Comparison of ENCODE assay signal across 8 cellular contexts in the genomic region with DNA sequence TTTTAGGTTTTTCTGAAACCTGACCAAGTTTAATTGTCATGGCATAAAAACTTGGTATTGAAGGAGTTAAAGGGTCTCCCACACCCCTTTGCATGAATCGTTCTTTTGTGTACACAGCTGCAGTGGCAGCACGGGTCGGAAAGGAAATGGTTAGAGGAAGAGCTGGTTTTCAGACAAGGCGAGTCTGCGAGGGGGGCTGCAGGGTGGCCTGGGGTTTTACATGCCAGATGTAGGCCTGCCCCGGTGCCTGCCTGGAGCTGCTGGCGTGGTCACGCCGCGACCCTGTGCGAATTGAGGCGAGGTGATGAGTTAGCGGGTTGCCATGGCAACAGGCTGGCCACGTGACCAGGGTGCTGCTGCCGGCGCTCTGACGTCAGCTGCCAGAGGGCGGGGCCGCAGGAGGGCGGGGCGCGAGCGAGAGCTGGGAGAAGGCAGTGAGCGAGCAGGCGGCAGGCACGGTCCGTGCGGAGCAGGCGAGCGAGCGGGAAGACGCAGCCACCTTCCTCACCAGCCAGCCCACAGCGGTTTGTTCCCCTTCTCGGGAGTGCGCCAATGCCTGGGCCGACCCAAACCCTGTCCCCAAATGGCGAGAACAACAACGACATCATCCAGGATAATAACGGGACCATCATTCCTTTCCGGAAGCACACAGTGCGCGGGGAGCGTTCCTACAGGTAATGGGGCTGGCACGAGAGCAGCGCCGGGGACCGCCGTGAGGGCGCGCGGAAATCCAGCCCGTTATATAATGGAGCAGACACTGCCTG.
DNase-seq lines count a peak whose midpoint lies in the region; FAIRE-seq and TF ChIP-seq lines count a peak whose summit lies in the region.

MAPRE2 (plus strand) TSS at position 426 of the 764 bp plus-strand sequence; CDS start at position 553, 127 bp downstream.

- H3K9me2 ChIP-seq in Loucy (replicated peaks; ENCODE audit: low read depth, low read length): no peaks in the 10 kb centered on the region

- TF ChIP-seq POLR2A in H54 (IDR thresholded peaks at IDR 0.05; ENCODE audit: low read depth, low read length) (peak; percentile 85), Raji (IDR thresholded peaks at IDR 0.05; ENCODE audit: insufficient read depth, low read depth, low read length) (peak; percentile 99)

- no peaks in the 10 kb centered on the region for H3K27me3 ChIP-seq in Loucy (ENCODE audit: insufficient read depth, low read length, poor library complexity, severe bottlenecking)

- peaks cover 28% of the 10 kb centered on the region for H3K4me1 Mint-ChIP-seq in nephron
- H3K4me1 Mint-ChIP-seq in stimulated activated naive CD8-positive, alpha-beta T cell treated with anti-CD3 and anti-CD28 coated beads, Interleukin-15, Interleukin-2, amounts not matched to agents 100 ng/mL and 50 ng/mL, for 24 hours (ENCODE audit: low read depth): peaks cover 74% of the 10 kb centered on the region

- TF ChIP-seq CTCF in Loucy (conservative IDR thresholded peaks at IDR 0.05; ENCODE audit: low read length) (no peak), fibroblast of pulmonary artery (IDR thresholded peaks at IDR 0.05; ENCODE audit: low read length, missing control alignments) (no peak), nephron (IDR thresholded peaks at IDR 0.05; ENCODE audit: unreplicated experiment in 3 of 3) (peak in 1 of 3 experiments; percentile 22)

- no peaks in the 10 kb centered on the region for H3F3A ChIP-seq in Loucy (ENCODE audit: low read depth)

- FAIRE-seq in H54 (lab: Jason Lieb, UNC): peak; percentile 87

- no peaks in the 10 kb centered on the region for H3K9me3 ChIP-seq in Loucy (ENCODE audit: insufficient read depth, low read depth, low read length)

- no peaks in the 10 kb centered on the region for H3K36me3 Mint-ChIP-seq in nephron (ENCODE audit: low read depth)
- H3K36me3 Mint-ChIP-seq in stimulated activated naive CD8-positive, alpha-beta T cell treated with anti-CD3 and anti-CD28 coated beads, Interleukin-15, Interleukin-2, amounts not matched to agents 100 ng/mL and 50 ng/mL, for 24 hours (ENCODE audit: low read depth): no peaks in the 10 kb centered on the region

- H3K9ac ChIP-seq in Loucy (ENCODE audit: low read depth, low read length, poor library complexity, severe bottlenecking): peak within 1 kb of the TSS; percentile 82

- peaks cover 48% of the 10 kb centered on the region for H3K79me2 ChIP-seq in Loucy (ENCODE audit: insufficient read depth, low read length)

- peak within 1 kb of the TSS; percentile 89 to 96 (median 92) for H3K4me3 Mint-ChIP-seq in nephron
- peak within 1 kb of the TSS; percentile 98 for H3K4me3 Mint-ChIP-seq in stimulated activated naive CD8-positive, alpha-beta T cell treated with anti-CD3 and anti-CD28 coated beads, Interleukin-15, Interleukin-2, amounts not matched to agents 100 ng/mL and 50 ng/mL, for 24 hours

- H4K20me1 ChIP-seq in Loucy (ENCODE audit: insufficient read depth, low read length, poor library complexity, severe bottlenecking): peaks cover 41% of the 10 kb centered on the region

- peaks cover 72% of the 10 kb centered on the region for H3K4me1 ChIP-seq in Loucy (ENCODE audit: insufficient read depth, low read length, poor library complexity, severe bottlenecking)

- H2AFZ ChIP-seq in Loucy (ENCODE audit: low read length): peak within 1 kb of the TSS; percentile 83

- H3K27ac Mint-ChIP-seq in nephron: peak within 1 kb of the TSS; percentile 70 to 94 (median 93)
- peak within 1 kb of the TSS; percentile 98 for H3K27ac Mint-ChIP-seq in stimulated activated naive CD8-positive, alpha-beta T cell treated with anti-CD3 and anti-CD28 coated beads, Interleukin-15, Interleukin-2, amounts not matched to agents 100 ng/mL and 50 ng/mL, for 24 hours

- DNase-seq in EL: peak; percentile 97
- DNase-seq in H54 (ENCODE audit: insufficient read length, low spot score): peak; percentile 75
- peak; percentile 98 for DNase-seq in activated effector memory CD4-positive, alpha-beta T cell treated with Interleukin-2 at 50 U/mL for 16 hours
- peak; percentile 98 for DNase-seq in fibroblast of pulmonary artery (ENCODE audit: low read depth)

- H3K9me3 Mint-ChIP-seq in nephron: no peaks in the 10 kb centered on the region
- no peaks in the 10 kb centered on the region for H3K9me3 Mint-ChIP-seq in stimulated activated naive CD8-positive, alpha-beta T cell treated with anti-CD3 and anti-CD28 coated beads, Interleukin-15, Interleukin-2, amounts not matched to agents 100 ng/mL and 50 ng/mL, for 24 hours

- peak within 1 kb of the TSS; percentile 92 for H3K4me2 ChIP-seq in Loucy (ENCODE audit: low read depth, low read length, poor library complexity, severe bottlenecking)

- no peaks in the 10 kb centered on the region for H3K36me3 ChIP-seq in Loucy (ENCODE audit: insufficient read depth, low read length)

- H3K4me3 ChIP-seq in Loucy (ENCODE audit: low read length, poor library complexity, severe bottlenecking) (peak within 1 kb of the TSS; percentile 92), fibroblast of pulmonary artery (replicated peaks; ENCODE audit: low read depth, low read length) (peak within 1 kb of the TSS; percentile 94)

- no peaks in the 10 kb centered on the region for H3K27me3 Mint-ChIP-seq in nephron (ENCODE audit: low read depth)
- no peaks in the 10 kb centered on the region for H3K27me3 Mint-ChIP-seq in stimulated activated naive CD8-positive, alpha-beta T cell treated with anti-CD3 and anti-CD28 coated beads, Interleukin-15, Interleukin-2, amounts not matched to agents 100 ng/mL and 50 ng/mL, for 24 hours

Comparison
In these comparisons a context has a peak if more than half of its experiments do, and no peak if none do; other contexts are left out.
1. Peak in every context shown above with its lines: DNase-seq and H3K4me3 ChIP-seq.